14 cellular contexts compared by ENCODE assay signal in the genomic region with DNA sequence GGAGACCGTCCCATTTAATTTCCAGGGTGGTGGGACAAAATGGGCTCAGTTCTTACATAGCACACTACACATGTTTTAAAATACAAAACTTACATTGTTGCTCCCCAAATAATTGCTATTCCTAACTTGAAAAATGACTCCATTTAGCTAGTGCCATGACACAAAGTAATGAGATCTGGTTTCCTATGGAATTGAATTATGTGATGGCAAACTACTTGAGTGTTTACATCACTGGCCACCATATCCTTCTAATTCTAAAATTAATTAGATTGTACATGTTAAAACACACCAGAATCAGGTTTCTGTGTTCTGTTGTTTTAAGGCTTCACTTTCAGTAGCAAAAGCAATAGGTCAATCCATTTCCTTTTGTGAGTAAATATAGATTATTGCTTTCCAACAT. TPM values are rescaled to one million over a fixed set of nuclear protein-coding genes. Genes with fewer than 3 reads are reported as not detected.
DNase-seq lines count a peak whose midpoint lies in the region; ATAC-seq and TF ChIP-seq lines count a peak whose summit lies in the region.
"Had no signal": no experiment of that assay in that cellular context is flagged by ENCODE, and none has a peak within 500 bp of the region (broad histone marks: within the 10 kb centered on the region; RNA-seq: fewer than 3 reads in every experiment).

No MANE protein-coding gene starts in this region.

- H3K4me1 ChIP-seq in IMR-90 (ENCODE audit: control insufficient read depth, insufficient read depth, low read length) (peaks cover 4% of the 10 kb centered on the region; the same call in 1 of the 2 replicates), lower lobe of right lung (peaks cover 25% of the 10 kb centered on the region), thyroid gland (peaks cover 51 to 59% of the 10 kb centered on the region in 2 donors), Peyer's patch (peaks cover 0 to 2% (median under 1%) of the 10 kb centered on the region in 4 donors)

- H3K27me3 ChIP-seq in IMR-90 (ENCODE audit: control insufficient read depth, insufficient read depth, low read length), result no peaks in the 10 kb centered on the region
- no peaks in the 10 kb centered on the region for H3K27me3 ChIP-seq in lower lobe of right lung (ENCODE audit: low read depth)
- no peaks in the 10 kb centered on the region for H3K27me3 ChIP-seq in thyroid gland
- no peaks in the 10 kb centered on the region for H3K27me3 ChIP-seq in Peyer's patch
- H3K27me3 ChIP-seq: BLaER1 had no signal

- BruUV-seq in IMR-90 (replicated peaks; lab: Mats Ljungman, UMichigan), result no TSS peak

- H3K4me2 ChIP-seq in IMR-90 (ENCODE audit: low read depth, low read length), result peak overlapping the region; percentile 18; the same call in 1 of the 2 replicates
- H3K4me2 ChIP-seq: BLaER1 had no signal

- no peak overlapping the region for H3K27ac ChIP-seq in IMR-90 (ENCODE audit: insufficient read depth, low read length)
- H3K27ac ChIP-seq in lower lobe of right lung, result peak overlapping the region; percentile 51
- H3K27ac ChIP-seq in thyroid gland, result peak overlapping the region; percentile 10 to 85 (median 59)
- no peak overlapping the region for H3K27ac ChIP-seq in Peyer's patch
- H3K27ac ChIP-seq: BLaER1 had no signal

- intact Hi-C loops in IMR-90 (cut with micrococcal nuclease) (no loop called here), lower lobe of right lung (cut with DNase I) (no loop called here), thyroid gland (cut with DNase I) (no loop called here)

- CTCF ChIA-PET in IMR-90 (lab: Yijun Ruan, JAX), result interaction anchor here (0.8 to 1.2 kb wide), 2 partner anchors 9 to 87 kb away, joined by 3 read pairs; no protein-coding TSS in a partner anchor

- DNase-seq in IMR-90, result no peak
- no peak for DNase-seq in lower lobe of right lung
- DNase-seq in thyroid gland, result no peak
- no peak for DNase-seq in Peyer's patch
- DNase-seq in NCI-H2227 (lab: John Stamatoyannopoulos, UW; ENCODE audit: unreplicated experiment), result no peak
- DNase-seq: CD8-positive, alpha-beta memory T cell; DMS79 treated with DMSO at 0.1 percent for 48 hours; NCI-H226; OCI-M1; T-cell had no signal

- H3K79me1 ChIP-seq in IMR-90 (ENCODE audit: low read depth in 1 of 2, low read length in 2 of 2), result peaks cover 40 to 76% of the 10 kb centered on the region in 2 experiments

- no peak overlapping the region for H4K5ac ChIP-seq in IMR-90 (ENCODE audit: low read depth, low read length)

- H3K9me3 ChIP-seq in IMR-90 (ENCODE audit: control insufficient read depth, insufficient read depth, low read length) (no peaks in the 10 kb centered on the region), lower lobe of right lung (no peaks in the 10 kb centered on the region), thyroid gland (no peaks in the 10 kb centered on the region), Peyer's patch (no peaks in the 10 kb centered on the region)
- H3K9me3 ChIP-seq: BLaER1, HAP-1 had no signal

- TF ChIP-seq POLR2A in IMR-90 (IDR thresholded peaks at IDR 0.05; ENCODE audit: low read depth, low read length) (no peak), thyroid gland (IDR thresholded peaks at IDR 0.05) (no peak), Peyer's patch (IDR thresholded peaks at IDR 0.05) (no peak)

- H3K9ac ChIP-seq in IMR-90 (ENCODE audit: low read depth, low read length), result no peak overlapping the region
- H3K9ac ChIP-seq: BLaER1 had no signal

- ATAC-seq in IMR-90 (ENCODE audit: low read depth) (no peak), SK-N-SH treated with all-trans-retinoic acid at 6 μM for 48 hours (no peak; the same call in 2 of the 3 replicates), lower lobe of right lung (no peak), GM18511 (IDR thresholded peaks at IDR 0.05; ENCODE audit: unreplicated experiment) (no peak)
- ATAC-seq: T-cell had no signal

- no CpG with 5 or more reads among the region's 1 CpG for WGBS in IMR-90 (ENCODE audit: extremely low coverage in 2 of 2, insufficient read length in 1 of 2), 2 experiments
- WGBS in thyroid gland, 2 donors, result 70 to 90% methylated on average over 1 of the region's 1 CpG

- H3K4me3 ChIP-seq in IMR-90 (ENCODE audit: insufficient read depth, low read depth, low read length) (no peak overlapping the region), lower lobe of right lung (no peak overlapping the region), thyroid gland (replicated peaks in 1 of 3) (no peak overlapping the region), Peyer's patch (no peak overlapping the region)
- H3K4me3 ChIP-seq: BLaER1, HAP-1 had no signal

- no peak overlapping the region for H2AK5ac ChIP-seq in IMR-90 (ENCODE audit: low read depth, low read length)

- H3K23ac ChIP-seq in IMR-90 (ENCODE audit: low read depth, low read length), result no peak overlapping the region; the same call in 1 of the 2 replicates

- H3K18ac ChIP-seq in IMR-90 (ENCODE audit: low read depth, low read length), result no peak overlapping the region

- in situ Hi-C loops in IMR-90 (cut with MboI; ENCODE audit: low sequenced_read_pairs), result no loop called here

- TF ChIP-seq CTCF in IMR-90 (conservative IDR thresholded peaks at IDR 0.05; ENCODE audit: low read depth, low read length) (no peak), lower lobe of right lung (IDR thresholded peaks at IDR 0.05) (no peak), thyroid gland (IDR thresholded peaks at IDR 0.05) (no peak), Peyer's patch (IDR thresholded peaks at IDR 0.05) (no peak)

- no peak overlapping the region for H4K8ac ChIP-seq in IMR-90 (ENCODE audit: low read depth in 2 of 2, low read length in 2 of 2)

- no peak for TF ChIP-seq RAD21 in IMR-90 (IDR thresholded peaks at IDR 0.05; ENCODE audit: low read length)

- peaks cover 8% of the 10 kb centered on the region; the same call in 1 of the 2 replicates for H4K20me1 ChIP-seq in IMR-90 (ENCODE audit: insufficient read depth, low read length)

- H3K4ac ChIP-seq in IMR-90 (ENCODE audit: low read depth, low read length), result no peak overlapping the region

- peaks cover 4% of the 10 kb centered on the region; the same call in 1 of the 2 replicates for H3K9me1 ChIP-seq in IMR-90 (ENCODE audit: insufficient read depth, low read length)

- POLR2A ChIA-PET in IMR-90 (lab: Charles Lee; ENCODE audit: unreplicated experiment), result no interaction called here

- H3K56ac ChIP-seq in IMR-90 (ENCODE audit: extremely low read depth, insufficient read depth, low read length), result no peak overlapping the region

- H3K14ac ChIP-seq in IMR-90 (replicated peaks; ENCODE audit: low read depth, low read length), result no peak overlapping the region

- dilution Hi-C loops in IMR-90 (cut with HindIII; ENCODE audit: low sequenced_read_pairs, unreplicated experiment), result no loop called here

- H2BK5ac ChIP-seq in IMR-90 (ENCODE audit: low read depth, low read length, poor library complexity, severe bottlenecking), result peak overlapping the region; percentile 29

- H2AK9ac ChIP-seq in IMR-90 (replicated peaks; ENCODE audit: low read depth, low read length, poor library complexity), result no peak overlapping the region

- no peak overlapping the region for H4K91ac ChIP-seq in IMR-90 (ENCODE audit: insufficient read depth, low read depth, low read length)

- H2BK20ac ChIP-seq in IMR-90 (ENCODE audit: low read depth, low read length), result no peak overlapping the region

- 0 out of 2 replicates have a peak, but pooled peaks cover 2% of the 10 kb centered on the region for H3K36me3 ChIP-seq in IMR-90 (ENCODE audit: control insufficient read depth, insufficient read depth, low read length)
- H3K36me3 ChIP-seq in lower lobe of right lung, result no peaks in the 10 kb centered on the region
- no peaks in the 10 kb centered on the region for H3K36me3 ChIP-seq in thyroid gland
- H3K36me3 ChIP-seq in Peyer's patch, result no peaks in the 10 kb centered on the region
- H3K36me3 ChIP-seq: HAP-1 had no signal

- no peak overlapping the region for H2BK120ac ChIP-seq in IMR-90 (ENCODE audit: low read depth, low read length)

- H2BK15ac ChIP-seq in IMR-90 (ENCODE audit: low read depth, low read length), result no peak overlapping the region

- H2AFZ ChIP-seq in IMR-90 (replicated peaks; ENCODE audit: low read length, poor library complexity), result no peak overlapping the region

TF ChIP-seq in IMR-90, 13 proteins besides CTCF, POLR2A, EP300 and RAD21 (continues in another document):
- no peak for TF ChIP-seq SMC3 (IDR thresholded peaks at IDR 0.05; ENCODE audit: low read depth, low read length)
- no peak for TF ChIP-seq BHLHE40 (IDR thresholded peaks at IDR 0.05; ENCODE audit: low read depth, low read length)
- no peak for TF ChIP-seq RCOR1 (IDR thresholded peaks at IDR 0.05; ENCODE audit: insufficient replicate concordance, low read length)
- no peak for TF ChIP-seq MAFK (IDR thresholded peaks at IDR 0.05; ENCODE audit: low read depth, low read length)
- TF ChIP-seq RFX5 (IDR thresholded peaks at IDR 0.05; ENCODE audit: low read depth, low read length), result no peak

TF ChIP-seq in SK-N-SH treated with all-trans-retinoic acid at 6 μM for 48 hours, 23 proteins besides CTCF, POLR2A, EP300 and RAD21 (continues in another document):
- TF ChIP-seq TCF4 (CRISPR knock-in tag; IDR thresholded peaks at IDR 0.05; ENCODE audit: borderline replicate concordance) (peak; percentile 93), ZNF70 (CRISPR knock-in tag; IDR thresholded peaks at IDR 0.05) (0 out of 2 replicates have a peak, but pooled peaks have one; percentile 32), ZNF565 (CRISPR knock-in tag; conservative IDR thresholded peaks at IDR 0.05; ENCODE audit: low read depth) (no peak), GLIS3 (CRISPR knock-in tag; IDR thresholded peaks at IDR 0.05) (0 out of 2 replicates have a peak, but pooled peaks have one; percentile 47), ZC3H10 (CRISPR knock-in tag; IDR thresholded peaks at IDR 0.05) (no peak)

RNA-seq across cellular contexts. Expression of a gene that starts 6.4 kb away (rescaled TPM):
- 50.2 and 52.2 TPM in 2 replicates for total RNA-seq in IMR-90 (2012; rRNA removed)
- 71.2 and 75.2 TPM in 2 replicates for polyA plus RNA-seq in IMR-90 (2012; rRNA removed)
- 53.6 and 57.9 TPM in 2 replicates for polyA plus RNA-seq in IMR-90 (2012; cell fraction: cytosol; rRNA removed)
- polyA plus RNA-seq in IMR-90 (2012; cell fraction: nucleus; rRNA removed; ENCODE audit: low replicate concordance), result 78.1 and 104 TPM in 2 replicates
- 79.8 TPM for total RNA-seq in lower lobe of right lung
- 10 to 100 TPM; 64.7 to 96.3 (median 78.9) TPM for total RNA-seq in thyroid gland
- 100 to 1,000 TPM in 2 of 4 donors, 10 to 100 TPM in 2; 55.7 to 308 (median 109) TPM for total RNA-seq in Peyer's patch

RNA-seq across cellular contexts. Expression of a gene that starts 6.7 kb away (rescaled TPM):
- total RNA-seq in IMR-90 (2012; rRNA removed), result 59.2 and 62.2 TPM in 2 replicates
- polyA plus RNA-seq in IMR-90 (2012; rRNA removed), result 23.7 and 25.2 TPM in 2 replicates
- polyA plus RNA-seq in IMR-90 (2012; cell fraction: cytosol; rRNA removed), result 9.2 and 10.2 TPM in 2 replicates
- 10.3 and 29.1 TPM in 2 replicates for polyA plus RNA-seq in IMR-90 (2012; cell fraction: nucleus; rRNA removed; ENCODE audit: low replicate concordance)
- total RNA-seq in lower lobe of right lung, result 34.9 TPM
- total RNA-seq in thyroid gland, result 10 to 100 TPM; 42.6 to 59.2 (median 53.9) TPM
- total RNA-seq in Peyer's patch, result 10 to 100 TPM; 49.0 to 84.7 (median 65.1) TPM

Comparison
In these comparisons a context has a peak if more than half of its experiments do, and no peak if none do; other contexts are left out.
1. H3K27ac ChIP-seq: peak in lower lobe of right lung (single experiment) and thyroid gland (3 of 3); none in IMR-90 (single experiment) and Peyer's patch (0 of 4).